Comparison of ENCODE assay signal across 8 cellular contexts in genomic region chr3:59575113-59576001, GRCh38.
DNase-seq lines count a peak whose midpoint lies in the region; ATAC-seq and TF ChIP-seq lines count a peak whose summit lies in the region.

No MANE protein-coding gene starts in this region.

- H3K27me3 Mint-ChIP-seq in brain: peaks cover 10% of the 10 kb centered on the region

- peak; percentile 61 for ATAC-seq in HG02970 (IDR thresholded peaks at IDR 0.05; ENCODE audit: low FRiP score, unreplicated experiment)

- TF ChIP-seq CTCF in brain (conservative IDR thresholded peaks at IDR 0.05): peak; percentile 96 to 97

- H3K4me1 Mint-ChIP-seq in brain: peaks cover 20% of the 10 kb centered on the region

- DNase-seq in NCI-H1436 (lab: John Stamatoyannopoulos, UW): peak; percentile 51
- DNase-seq in NCI-H1436 treated with DMSO at 0.1 percent for 48 hours (lab: John Stamatoyannopoulos, UW): no peak
- DNase-seq in NCI-H2107 (lab: John Stamatoyannopoulos, UW): peak; percentile 68
- peak; percentile 76 for DNase-seq in UCSD-AML1 (lab: John Stamatoyannopoulos, UW; ENCODE audit: unreplicated experiment)
- DNase-seq in iPS-NIHi7 (ENCODE audit: extremely low spot score): peak; percentile 89
- DNase-seq in stimulated activated CD4-positive, alpha-beta T cell treated with anti-CD3 and anti-CD28 coated beads, Interleukin-12 subunit alpha, Interleukin-12 subunit beta, amount 100 ng/mL, for 48 hours (ENCODE audit: low read depth in 2 of 3, low spot score in 1 of 3): peak; percentile 78 to 89 (median 79)

- H3K36me3 Mint-ChIP-seq in brain: no peaks in the 10 kb centered on the region

- peak overlapping the region in 2 of 5 experiments; percentile 60 to 68 for H3K27ac Mint-ChIP-seq in brain

- peaks cover 0 to 3% (median 0%) of the 10 kb centered on the region in 5 experiments for H3K9me3 Mint-ChIP-seq in brain

- H3K4me3 Mint-ChIP-seq in brain: no peak overlapping the region
